Comparison of ENCODE assay signal across 8 cellular contexts in genomic region chrX:115233497-115234219, GRCh38. TPM values are rescaled to one million over a fixed set of nuclear protein-coding genes. Genes with fewer than 3 reads are reported as not detected.
DNase-seq lines count a peak whose midpoint lies in the region; ATAC-seq and TF ChIP-seq lines count a peak whose summit lies in the region.

Gene LRCH2, minus strand, starts transcription at chrX:115234096. Its CDS starts 55 bp downstream, at chrX:115234041.

- H3K79me2 ChIP-seq in osteoblast (ENCODE audit: insufficient read depth, low read length), result no peaks in the 10 kb centered on the region

- no peak within 1 kb of the TSS for H3K27ac Mint-ChIP-seq in activated CD4-positive, alpha-beta memory T cell treated with anti-CD3 and anti-CD28 coated beads, Interleukin-2, amount 10 ng/mL, durations not matched to agents 7 days and 5 days

- CTCF ChIA-PET in activated CD4-positive, alpha-beta memory T cell treated with anti-CD3 and anti-CD28 coated beads, Interleukin-2, amount 10 ng/mL, durations not matched to agents 7 days and 5 days (lab: Charles Lee), result no interaction called here

- peak; percentile 54 for DNase-seq in COLO829 (ENCODE audit: low spot score)
- DNase-seq in NCI-H510A treated with DMSO at 0.1 percent for 48 hours (lab: John Stamatoyannopoulos, UW), result peak; percentile 18
- DNase-seq in foreskin fibroblast, result peak; percentile 32 to 73
- DNase-seq in osteoblast (ENCODE audit: insufficient read length, low spot score, missing footprints), result no peak
- DNase-seq in pons (ENCODE audit: low spot score), result no peak
- DNase-seq in activated CD4-positive, alpha-beta memory T cell treated with anti-CD3 and anti-CD28 coated beads, Interleukin-2, amount 10 ng/mL, durations not matched to agents 7 days and 5 days, result no peak
- DNase-seq in stimulated activated CD4-positive, alpha-beta T cell treated with anti-CD3 and anti-CD28 coated beads, Interleukin-2, amount 100 ng/mL, for 24 hours, result no peak

- H3K4me1 ChIP-seq in osteoblast (ENCODE audit: insufficient read depth, low read length), result no peaks in the 10 kb centered on the region

- no peaks in the 10 kb centered on the region for H3K9me3 Mint-ChIP-seq in activated CD4-positive, alpha-beta memory T cell treated with anti-CD3 and anti-CD28 coated beads, Interleukin-2, amount 10 ng/mL, durations not matched to agents 7 days and 5 days

- no peak within 1 kb of the TSS for H3K27ac ChIP-seq in osteoblast (ENCODE audit: low read depth, low read length)

- peak within 1 kb of the TSS; percentile 86 for H2AFZ ChIP-seq in osteoblast (ENCODE audit: low read length)

- H4K20me1 ChIP-seq in osteoblast (ENCODE audit: insufficient read depth, low read length), result no peaks in the 10 kb centered on the region

- no peak within 1 kb of the TSS for H3K4me3 Mint-ChIP-seq in activated CD4-positive, alpha-beta memory T cell treated with anti-CD3 and anti-CD28 coated beads, Interleukin-2, amount 10 ng/mL, durations not matched to agents 7 days and 5 days

- H3K27me3 ChIP-seq in osteoblast (ENCODE audit: insufficient read depth, low read length), result peaks cover 35% of the 10 kb centered on the region

- H3K4me2 ChIP-seq in osteoblast (ENCODE audit: insufficient read depth, low read length), result peak within 1 kb of the TSS; percentile 73

- H3K4me3 ChIP-seq in foreskin fibroblast (ENCODE audit: low read depth in 1 of 2, low read length in 2 of 2) (peak within 1 kb of the TSS; percentile 69), osteoblast (ENCODE audit: insufficient read depth, low read length) (peak within 1 kb of the TSS; percentile 73)

- no peaks in the 10 kb centered on the region for H3K36me3 Mint-ChIP-seq in activated CD4-positive, alpha-beta memory T cell treated with anti-CD3 and anti-CD28 coated beads, Interleukin-2, amount 10 ng/mL, durations not matched to agents 7 days and 5 days (ENCODE audit: low read depth)

- POLR2A ChIA-PET in activated CD4-positive, alpha-beta memory T cell treated with anti-CD3 and anti-CD28 coated beads, Interleukin-2, amount 10 ng/mL, durations not matched to agents 7 days and 5 days (lab: Charles Lee), result no interaction called here

- H3K36me3 ChIP-seq in osteoblast (ENCODE audit: insufficient read depth, low read length), result no peaks in the 10 kb centered on the region

- no peaks in the 10 kb centered on the region for H3K4me1 Mint-ChIP-seq in activated CD4-positive, alpha-beta memory T cell treated with anti-CD3 and anti-CD28 coated beads, Interleukin-2, amount 10 ng/mL, durations not matched to agents 7 days and 5 days

- TF ChIP-seq CTCF in foreskin fibroblast (IDR thresholded peaks at IDR 0.05; ENCODE audit: low read depth, low read length) (no peak), osteoblast (IDR thresholded peaks at IDR 0.05; ENCODE audit: extremely low read depth, low read depth, low read length) (no peak)

- no peaks in the 10 kb centered on the region for H3K9me3 ChIP-seq in osteoblast (ENCODE audit: low read depth, low read length)

- peaks cover 6% of the 10 kb centered on the region for H3K27me3 Mint-ChIP-seq in activated CD4-positive, alpha-beta memory T cell treated with anti-CD3 and anti-CD28 coated beads, Interleukin-2, amount 10 ng/mL, durations not matched to agents 7 days and 5 days

- no peak for ATAC-seq in GM21381 (IDR thresholded peaks at IDR 0.05; ENCODE audit: unreplicated experiment)

RNA-seq across cellular contexts. Expression of gene LRCH2, which starts in this region (rescaled TPM):
- total RNA-seq in osteoblast, result 2.1 and 2.5 TPM in 2 replicates
- not detected for total RNA-seq in activated CD4-positive, alpha-beta memory T cell treated with anti-CD3 and anti-CD28 coated beads, Interleukin-2, amount 10 ng/mL, durations not matched to agents 7 days and 5 days

Comparison
In these comparisons a context has a peak if more than half of its experiments do, and no peak if none do; other contexts are left out.
1. DNase-seq: peak in COLO829 (single experiment), NCI-H510A treated with DMSO at 0.1 percent for 48 hours (single experiment) and foreskin fibroblast (2 of 2); none in osteoblast (single experiment), pons (single experiment), activated CD4-positive, alpha-beta memory T cell treated with anti-CD3 and anti-CD28 coated beads, Interleukin-2, amount 10 ng/mL, durations not matched to agents 7 days and 5 days (single experiment) and stimulated activated CD4-positive, alpha-beta T cell treated with anti-CD3 and anti-CD28 coated beads, Interleukin-2, amount 100 ng/mL, for 24 hours (0 of 2).